In genomic region chr21:37912616-37913015, GRCh38 we compare ENCODE assay signal across 26 cellular contexts. TPM values are rescaled to one million over a fixed set of nuclear protein-coding genes. Genes with fewer than 3 reads are reported as not detected.
"Had no signal": no experiment of that assay in that cellular context is flagged by ENCODE, and none has a peak within 500 bp of the region (broad histone marks: within the 10 kb centered on the region; RNA-seq: fewer than 3 reads in every experiment).

No MANE protein-coding gene starts in this region.

- ATAC-seq: esophagus mucosa; left ventricle myocardium superior; sciatic nerve; stimulated activated naive B cell treated with anti-CD40 and anti-IgM and Interleukin-4, amounts not matched to agents 10 μg/mL and 1 μg/mL and 100 μg/mL, for 72 hours; T-helper 17 cell had no signal

- H3K4me3 ChIP-seq: cardiac muscle cell, neural progenitor cell, testis, vagina had no signal

- H3K36me3 ChIP-seq: cardiac muscle cell, neural progenitor cell, vagina had no signal

- H3K4me1 Mint-ChIP-seq: activated naive CD4-positive, alpha-beta T cell treated with anti-CD3 and anti-CD28 coated beads, Interleukin-2, amount 10 ng/mL, durations not matched to agents 7 days and 5 days had no signal

- H2AFZ ChIP-seq: neural progenitor cell had no signal

- H3K27ac Mint-ChIP-seq: activated CD4-positive, alpha-beta memory T cell treated with anti-CD3 and anti-CD28 coated beads for 36 hours; activated naive CD4-positive, alpha-beta T cell treated with anti-CD3 and anti-CD28 coated beads, Interleukin-2, amount 10 ng/mL, durations not matched to agents 7 days and 5 days; dendritic cell treated with granulocyte-macrophage colony-stimulating factor and Interleukin-4, amounts not matched to agents 40 ng/mL and 50 ng/mL, for 4 days; neural progenitor cell; stimulated activated naive B cell treated with anti-CD40 and anti-IgM and Interleukin-4, amounts not matched to agents 10 μg/mL and 1 μg/mL and 100 μg/mL, for 72 hours; T-helper 17 cell; type B pancreatic cell had no signal

- H3K36me3 Mint-ChIP-seq: activated CD4-positive, alpha-beta memory T cell treated with anti-CD3 and anti-CD28 coated beads for 36 hours; neural progenitor cell; stimulated activated naive B cell treated with anti-CD40 and anti-IgM and Interleukin-4, amounts not matched to agents 10 μg/mL and 1 μg/mL and 100 μg/mL, for 72 hours; type B pancreatic cell had no signal

- H3K9me3 Mint-ChIP-seq: activated CD4-positive, alpha-beta memory T cell treated with anti-CD3 and anti-CD28 coated beads for 36 hours; activated naive CD4-positive, alpha-beta T cell treated with anti-CD3 and anti-CD28 coated beads, Interleukin-2, amount 10 ng/mL, durations not matched to agents 7 days and 5 days; dendritic cell treated with granulocyte-macrophage colony-stimulating factor and Interleukin-4, amounts not matched to agents 40 ng/mL and 50 ng/mL, for 4 days; neural progenitor cell; type B pancreatic cell had no signal

- H3K4me3 Mint-ChIP-seq: activated CD4-positive, alpha-beta memory T cell treated with anti-CD3 and anti-CD28 coated beads for 36 hours; activated naive CD4-positive, alpha-beta T cell treated with anti-CD3 and anti-CD28 coated beads, Interleukin-2, amount 10 ng/mL, durations not matched to agents 7 days and 5 days; dendritic cell treated with granulocyte-macrophage colony-stimulating factor and Interleukin-4, amounts not matched to agents 40 ng/mL and 50 ng/mL, for 4 days; neural progenitor cell; stimulated activated naive B cell treated with anti-CD40 and anti-IgM and Interleukin-4, amounts not matched to agents 10 μg/mL and 1 μg/mL and 100 μg/mL, for 72 hours; type B pancreatic cell had no signal

- H3K27me3 ChIP-seq: testis had no signal

- H3K4me1 ChIP-seq: neural progenitor cell had no signal

- H3K4me2 ChIP-seq: neural progenitor cell had no signal

- H3K27ac ChIP-seq: cardiac muscle cell, neural progenitor cell, testis, vagina had no signal

- H3K9ac ChIP-seq: neural progenitor cell had no signal

- DNase-seq: activated CD4-positive, alpha-beta memory T cell treated with anti-CD3 and anti-CD28 coated beads for 36 hours; activated CD4-positive, alpha-beta T cell treated with anti-CD3 and anti-CD28 coated beads for 4 hours; activated CD4-positive, CD25-positive, alpha-beta regulatory T cell; activated effector memory CD4-positive, alpha-beta T cell treated with anti-CD3 and anti-CD28 coated beads, Interleukin-2, amount 50 U/mL, for 16 hours; activated naive CD4-positive, alpha-beta T cell treated with anti-CD3 and anti-CD28 coated beads, Interleukin-2, amount 10 ng/mL, durations not matched to agents 7 days and 5 days; amygdala; effector memory CD4-positive, alpha-beta T cell; hippocampal formation; left ventricle myocardium superior; mammary epithelial cell; midbrain; posterior cingulate gyrus; stimulated activated CD4-positive, alpha-beta T cell treated with anti-CD3 and anti-CD28 coated beads, Interleukin-2, amount 100 ng/mL, for 48 hours; stimulated activated CD8-positive, alpha-beta memory T cell treated with anti-CD3 and anti-CD28 coated beads, Interleukin-4, amount 100 ng/mL, for 48 hours; stimulated activated naive B cell treated with anti-CD40 and anti-IgM and Interleukin-4, amounts not matched to agents 10 μg/mL and 1 μg/mL and 100 μg/mL, for 72 hours; T-helper 17 cell; testis had no signal

- H3K9me3 ChIP-seq: testis, vagina had no signal

RNA-seq across cellular contexts. Expression of gene KCNJ6, which starts 3.6 kb away (rescaled TPM):
- total RNA-seq: activated CD4-positive, alpha-beta memory T cell treated with anti-CD3 and anti-CD28 coated beads for 36 hours; cardiac muscle cell; endothelial cell of umbilical vein; esophagus mucosa; left ventricle myocardium superior; mammary epithelial cell; omental fat pad; sciatic nerve; T-helper 17 cell; vagina had no signal
